In the genomic region with DNA sequence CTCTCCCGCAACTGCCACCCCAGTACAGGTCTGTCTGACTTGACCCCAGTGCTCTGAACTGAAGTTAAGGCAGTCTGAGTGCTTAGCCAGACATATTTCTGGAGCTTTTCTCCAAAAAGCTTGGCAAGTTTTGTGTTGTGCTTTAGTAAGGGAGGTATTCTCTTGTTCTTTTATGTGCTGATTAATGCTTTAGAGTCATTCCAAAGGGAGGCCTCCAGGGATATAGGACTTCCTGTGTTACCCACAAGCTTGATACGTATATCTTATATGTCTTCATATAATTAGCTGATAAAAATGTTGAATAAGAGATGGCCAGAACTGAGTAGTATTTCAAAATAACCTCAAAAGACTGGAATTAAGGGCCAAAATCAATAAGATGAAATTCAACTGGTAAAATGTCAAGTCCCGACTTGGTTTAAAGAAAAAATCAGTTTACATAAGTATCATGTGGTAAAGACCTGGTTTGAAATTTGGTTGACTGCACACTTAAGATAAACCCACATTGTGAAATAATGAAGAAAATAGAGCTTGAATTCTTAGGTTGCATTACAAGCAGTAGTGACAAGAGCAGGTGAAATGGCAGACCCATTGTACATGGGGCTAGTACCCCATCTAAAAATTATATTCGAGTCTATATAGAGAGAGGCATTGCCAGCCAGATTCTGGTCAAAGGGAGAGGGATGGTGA, we compare ENCODE assay signal across 33 cellular contexts.
DNase-seq lines count a peak whose midpoint lies in the region; ATAC-seq, FAIRE-seq and TF ChIP-seq lines count a peak whose summit lies in the region.
"Had no signal": no experiment of that assay in that cellular context is flagged by ENCODE, and none has a peak within 500 bp of the region (broad histone marks: within the 10 kb centered on the region; RNA-seq: fewer than 3 reads in every experiment).

No MANE protein-coding gene starts in this region.

- ATAC-seq in omental fat pad (ENCODE audit: low FRiP score) (peak; percentile 32), GM21447 (IDR thresholded peaks at IDR 0.05; ENCODE audit: unreplicated experiment) (no peak)
- ATAC-seq: left colon had no signal

- no peak for TF ChIP-seq POLR2A in esophagus muscularis mucosa (IDR thresholded peaks at IDR 0.05; ENCODE audit: low read depth)

- H2AFZ ChIP-seq in astrocyte (ENCODE audit: low read depth, low read length) = no peak overlapping the region

- H3K4me1 ChIP-seq in BLaER1 treated with 17β-estradiol and CSF1 and Interleukin-3, amounts not matched to agents 10 nM and 100 nM = peaks cover 0 to 10% (median 6%) of the 10 kb centered on the region in 10 experiments; a peak in 10 of 20 replicates
- H3K4me1 ChIP-seq in astrocyte (ENCODE audit: insufficient read depth, low read length) = peaks cover 3% of the 10 kb centered on the region
- no peaks in the 10 kb centered on the region for H3K4me1 ChIP-seq in esophagus muscularis mucosa
- H3K4me1 ChIP-seq: colonic mucosa, sigmoid colon, SJSA1 had no signal

- H3K9ac ChIP-seq in BLaER1 treated with 17β-estradiol and CSF1 and Interleukin-3, amounts not matched to agents 10 nM and 100 nM = no peak overlapping the region
- H3K9ac ChIP-seq in astrocyte (ENCODE audit: low read length) = no peak overlapping the region

- peak overlapping the region in 6 of 11 experiments; percentile 14 to 48 (median 32); a peak in 8 of 22 replicates for H3K4me2 ChIP-seq in BLaER1 treated with 17β-estradiol and CSF1 and Interleukin-3, amounts not matched to agents 10 nM and 100 nM
- H3K4me2 ChIP-seq in astrocyte (ENCODE audit: low read length) = no peak overlapping the region

- in situ Hi-C loops in G401 (cut with HindIII; ENCODE audit: low sequenced_read_pairs) = no loop called here

- TF ChIP-seq CTCF in astrocyte (IDR thresholded peaks at IDR 0.05; ENCODE audit: insufficient read depth, low read depth, low read length) (no peak), esophagus muscularis mucosa (IDR thresholded peaks at IDR 0.05) (no peak), omental fat pad (IDR thresholded peaks at IDR 0.05) (no peak)

- FAIRE-seq in astrocyte (lab: Jason Lieb, UNC) = no peak
- FAIRE-seq: frontal cortex, G401.6 had no signal

- peaks cover 6% of the 10 kb centered on the region for H3K4me1 Mint-ChIP-seq in astrocyte (ENCODE audit: low read depth, unreplicated experiment)
- H3K4me1 Mint-ChIP-seq: activated CD4-positive, alpha-beta T cell treated with anti-CD3 and anti-CD28 coated beads, Interleukin-2, amount 10 ng/mL, durations not matched to agents 7 days and 5 days; neural crest cell had no signal

- no peak overlapping the region for H3K4me3 ChIP-seq in BLaER1 treated with 17β-estradiol and CSF1 and Interleukin-3, amounts not matched to agents 10 nM and 100 nM
- H3K4me3 ChIP-seq in astrocyte (ENCODE audit: insufficient read depth, low read depth, low read length) (no peak overlapping the region), esophagus muscularis mucosa (no peak overlapping the region)
- H3K4me3 ChIP-seq: colonic mucosa, sigmoid colon, SJSA1 had no signal

- H3K27me3 Mint-ChIP-seq in astrocyte (ENCODE audit: low read depth, unreplicated experiment) = peaks cover 4% of the 10 kb centered on the region
- H3K27me3 Mint-ChIP-seq: activated CD4-positive, alpha-beta T cell treated with anti-CD3 and anti-CD28 coated beads, Interleukin-2, amount 10 ng/mL, durations not matched to agents 7 days and 5 days had no signal

- no peak for TF ChIP-seq EP300 in esophagus muscularis mucosa (IDR thresholded peaks at IDR 0.05)

- intact Hi-C loops in esophagus muscularis mucosa (cut with DNase I) = no loop called here

- H3K27me3 ChIP-seq in BLaER1 treated with 17β-estradiol and CSF1 and Interleukin-3, amounts not matched to agents 10 nM and 100 nM = no peaks in the 10 kb centered on the region
- H3K27me3 ChIP-seq in astrocyte (ENCODE audit: insufficient read depth, low read length) (no peaks in the 10 kb centered on the region), esophagus muscularis mucosa (no peaks in the 10 kb centered on the region)
- H3K27me3 ChIP-seq: colonic mucosa, sigmoid colon, SJSA1 had no signal

- H3K9me3 ChIP-seq in BLaER1 treated with 17β-estradiol and CSF1 and Interleukin-3, amounts not matched to agents 10 nM and 100 nM (replicated peaks in 1 of 11) = no peaks in the 10 kb centered on the region
- H3K9me3 ChIP-seq in astrocyte (ENCODE audit: insufficient read depth, low read depth, low read length) = no peaks in the 10 kb centered on the region
- H3K9me3 ChIP-seq in esophagus muscularis mucosa = no peaks in the 10 kb centered on the region
- H3K9me3 ChIP-seq: colonic mucosa, sigmoid colon, SJSA1 had no signal

- 82% methylated on average over 4 of the region's 4 CpGs for WGBS in esophagus muscularis mucosa

- H3K79me2 ChIP-seq in astrocyte (ENCODE audit: insufficient read depth, low read length) = no peaks in the 10 kb centered on the region

- H3K36me3 ChIP-seq in BLaER1 treated with 17β-estradiol and CSF1 and Interleukin-3, amounts not matched to agents 10 nM and 100 nM = no peaks in the 10 kb centered on the region
- H3K36me3 ChIP-seq in astrocyte (ENCODE audit: insufficient read depth, low read length) = no peaks in the 10 kb centered on the region
- H3K36me3 ChIP-seq in esophagus muscularis mucosa = no peaks in the 10 kb centered on the region
- H3K36me3 ChIP-seq: colonic mucosa, sigmoid colon, SJSA1 had no signal

- DNase-seq in astrocyte (ENCODE audit: low read depth) = peak; percentile 70
- peak; percentile 45 for DNase-seq in esophagus muscularis mucosa (ENCODE audit: extremely low spot score)
- no peak for DNase-seq in omental fat pad (ENCODE audit: low spot score)
- DNase-seq in GM03348 (ENCODE audit: low spot score) = no peak
- no peak for DNase-seq in SHP77 treated with DMSO at 0.1 percent for 48 hours (lab: John Stamatoyannopoulos, UW)
- DNase-seq in G401 (ENCODE audit: low spot score) = no peak
- DNase-seq: activated CD4-positive, alpha-beta T cell treated with anti-CD3 and anti-CD28 coated beads, Interleukin-2, amount 10 ng/mL, durations not matched to agents 7 days and 5 days; activated gamma-delta T cell treated with Interleukin-2 at 50 U/mL for 16 hours; activated T-cell treated with anti-CD3 and anti-CD28 coated beads, Interleukin-2, amount 50 U/mL, for 1 hour; C1 segment of cervical spinal cord; colonic mucosa; COR-L47; effector CD8-positive, alpha-beta T cell; HCEC 1CT; hippocampal formation; KBM-7; left colon; mammary epithelial cell; NCI-H1092 treated with DMSO at 0.1 percent for 48 hours; NCI-H1694 treated with DMSO at 0.1 percent for 48 hours; NCI-H446 treated with DMSO at 0.1 percent for 48 hours; NCI-H82; posterior cingulate gyrus; sigmoid colon; stimulated activated CD4-positive, alpha-beta T cell treated with anti-CD3 and anti-CD28 coated beads, Interleukin-4, amount 100 ng/mL, for 24 hours; trophoblast cell had no signal

- H3K9me3 Mint-ChIP-seq in astrocyte (ENCODE audit: unreplicated experiment) = peaks cover under 1% of the 10 kb centered on the region
- H3K9me3 Mint-ChIP-seq: activated CD4-positive, alpha-beta T cell treated with anti-CD3 and anti-CD28 coated beads, Interleukin-2, amount 10 ng/mL, durations not matched to agents 7 days and 5 days had no signal

- H3K4me3 Mint-ChIP-seq in astrocyte (ENCODE audit: unreplicated experiment) = no peak overlapping the region
- H3K4me3 Mint-ChIP-seq: activated CD4-positive, alpha-beta T cell treated with anti-CD3 and anti-CD28 coated beads, Interleukin-2, amount 10 ng/mL, durations not matched to agents 7 days and 5 days; neural crest cell had no signal

- no peaks in the 10 kb centered on the region for H4K20me1 ChIP-seq in BLaER1 treated with 17β-estradiol and CSF1 and Interleukin-3, amounts not matched to agents 10 nM and 100 nM
- no peaks in the 10 kb centered on the region for H4K20me1 ChIP-seq in astrocyte (ENCODE audit: insufficient read depth, low read length)

- no peak overlapping the region for H3K27ac ChIP-seq in BLaER1 treated with 17β-estradiol and CSF1 and Interleukin-3, amounts not matched to agents 10 nM and 100 nM
- no peak overlapping the region for H3K27ac ChIP-seq in astrocyte (ENCODE audit: low read depth, low read length)
- H3K27ac ChIP-seq in esophagus muscularis mucosa (replicated peaks in 1 of 4) = no peak overlapping the region
- H3K27ac ChIP-seq: colonic mucosa, HL-60, sigmoid colon, SJSA1 had no signal

- no peaks in the 10 kb centered on the region for H3K36me3 Mint-ChIP-seq in astrocyte (ENCODE audit: low read depth, unreplicated experiment)

- no peak overlapping the region for H3K27ac Mint-ChIP-seq in astrocyte (ENCODE audit: unreplicated experiment)
- H3K27ac Mint-ChIP-seq: activated CD4-positive, alpha-beta T cell treated with anti-CD3 and anti-CD28 coated beads, Interleukin-2, amount 10 ng/mL, durations not matched to agents 7 days and 5 days had no signal

Comparison
In these comparisons a context has a peak if more than half of its experiments do, and no peak if none do; other contexts are left out.
1. DNase-seq: peak in astrocyte (single experiment) and esophagus muscularis mucosa (single experiment); none in omental fat pad (single experiment), GM03348 (single experiment), SHP77 treated with DMSO at 0.1 percent for 48 hours (single experiment) and G401 (single experiment).